In the genomic region with DNA sequence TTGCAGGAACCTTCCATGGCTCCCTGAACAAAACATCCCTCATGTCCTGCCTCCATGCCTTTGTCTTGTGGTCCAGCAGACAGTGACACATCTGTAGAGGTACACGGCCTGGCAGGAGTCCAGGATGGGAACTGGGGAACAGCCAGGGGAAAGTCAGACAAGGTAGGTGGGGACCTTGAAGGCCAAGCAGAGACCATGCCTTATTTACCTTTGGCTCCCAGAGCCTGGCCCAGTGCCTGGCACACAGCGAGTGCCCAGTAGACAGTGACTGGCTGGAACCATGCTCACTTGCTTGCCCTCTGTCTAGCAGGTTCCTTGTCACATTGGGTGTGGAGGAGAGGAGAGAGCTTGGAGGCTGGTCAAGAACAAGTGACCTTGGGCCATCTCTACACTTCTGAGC, we compare ENCODE assay signal across 31 cellular contexts.
DNase-seq lines count a peak whose midpoint lies in the region; ATAC-seq and TF ChIP-seq lines count a peak whose summit lies in the region.
"Had no signal": no experiment of that assay in that cellular context is flagged by ENCODE, and none has a peak within 500 bp of the region (broad histone marks: within the 10 kb centered on the region; RNA-seq: fewer than 3 reads in every experiment).

No MANE protein-coding gene starts in this region.

- no peak for TF ChIP-seq CTCF in left ventricle myocardium inferior (IDR thresholded peaks at IDR 0.05; ENCODE audit: borderline replicate concordance)
- no peak for TF ChIP-seq CTCF in mucosa of descending colon (IDR thresholded peaks at IDR 0.05)
- TF ChIP-seq CTCF in spleen (IDR thresholded peaks at IDR 0.05 in 8 of 11, conservative IDR thresholded peaks at IDR 0.05 in 3 of 11), result no peak

- H3K9me3 ChIP-seq in left ventricle myocardium inferior (replicated peaks), result no peaks in the 10 kb centered on the region
- H3K9me3 ChIP-seq in mucosa of descending colon, result no peaks in the 10 kb centered on the region
- H3K9me3 ChIP-seq in spleen, result no peaks in the 10 kb centered on the region
- H3K9me3 ChIP-seq: gastroesophageal sphincter, MG63, thyroid gland, vagina had no signal

- H3K27ac ChIP-seq in left ventricle myocardium inferior (replicated peaks) (peak overlapping the region; percentile 78), spleen (no peak overlapping the region)
- H3K27ac ChIP-seq: gastroesophageal sphincter, thyroid gland, vagina had no signal

- ATAC-seq in activated T-cell treated with anti-CD3 and anti-CD28 coated beads, Interleukin-2, amount 50 U/mL, for 4 hours, result no peak
- ATAC-seq in mucosa of descending colon, result peak; percentile 11
- ATAC-seq in HG03469 (IDR thresholded peaks at IDR 0.05; ENCODE audit: unreplicated experiment), result no peak
- ATAC-seq: activated CD8-positive, alpha-beta T cell treated with anti-CD3 and anti-CD28 coated beads for 36 hours; activated naive CD4-positive, alpha-beta T cell treated with anti-CD3 and anti-CD28 coated beads, Interleukin-2, amount 50 U/mL, for 72 hours; gastroesophageal sphincter; GM23338; naive thymus-derived CD8-positive, alpha-beta T cell; Panc1 had no signal

- CTCF ChIA-PET in activated CD4-positive, alpha-beta T cell treated with anti-CD3 and anti-CD28 coated beads, Interleukin-2, amount 10 ng/mL, durations not matched to agents 7 days and 5 days (lab: Charles Lee), result no interaction called here

- H3K27me3 ChIP-seq in left ventricle myocardium inferior (ENCODE audit: low read depth) (no peaks in the 10 kb centered on the region), spleen (replicated peaks in 1 of 7) (no peaks in the 10 kb centered on the region)
- H3K27me3 ChIP-seq: gastroesophageal sphincter, MG63, thyroid gland, vagina had no signal

- peak; percentile 23 for DNase-seq in activated T-cell treated with anti-CD3 and anti-CD28 coated beads, Interleukin-2, amount 50 U/mL, for 24 hours
- no peak for DNase-seq in activated T-cell treated with anti-CD3 and anti-CD28 coated beads, Interleukin-2, amount 50 U/mL, for 4 hours
- DNase-seq in left ventricle myocardium inferior, result no peak
- peak in 1 of 3 donors; percentile 29 for DNase-seq in mucosa of descending colon
- DNase-seq in spleen, result peak; percentile 41
- no peak for DNase-seq in activated CD4-positive, alpha-beta T cell treated with anti-CD3 and anti-CD28 coated beads, Interleukin-2, amount 10 ng/mL, durations not matched to agents 7 days and 5 days
- no peak for DNase-seq in NOMO-1 treated with dmso at 0.1 percent for 144 hours (lab: John Stamatoyannopoulos, UW; ENCODE audit: unreplicated experiment)
- DNase-seq: activated CD8-positive, alpha-beta T cell treated with anti-CD3 and anti-CD28 coated beads for 36 hours; AML-193; amygdala; CD4-positive, alpha-beta T cell; hypothalamus; MG63; midbrain; NCI-H1105 treated with DMSO at 0.1 percent for 48 hours; NCI-H187 treated with DMSO at 0.1 percent for 48 hours; NCI-H526; occipital lobe; stimulated activated CD4-positive, alpha-beta T cell treated with anti-CD3 and anti-CD28 coated beads, Interleukin-1b, Interleukin-23, amount 100 ng/mL, for 48 hours; thyroid gland had no signal

- no peak overlapping the region for H3K27ac Mint-ChIP-seq in activated T-cell treated with anti-CD3 and anti-CD28 coated beads, Interleukin-2, amount 50 U/mL, for 24 hours
- no peak overlapping the region for H3K27ac Mint-ChIP-seq in activated CD4-positive, alpha-beta T cell treated with anti-CD3 and anti-CD28 coated beads, Interleukin-2, amount 10 ng/mL, durations not matched to agents 7 days and 5 days
- H3K27ac Mint-ChIP-seq: activated CD8-positive, alpha-beta T cell treated with anti-CD3 and anti-CD28 coated beads for 36 hours; activated naive CD4-positive, alpha-beta T cell treated with anti-CD3 and anti-CD28 coated beads, Interleukin-2, amount 50 U/mL, for 72 hours; activated T-helper 2 cell treated with anti-CD3 and anti-CD28 coated beads, Interferon-gamma antibody, Interleukin-2, Interleukin-4, amounts not matched to agents 10 μg/mL and 5 μg/mL and 100 μg/mL, durations not matched to agents 14 hours and 24 hours and 36 hours; CD4-positive, alpha-beta T cell; GM23338; naive thymus-derived CD8-positive, alpha-beta T cell; stimulated activated naive CD8-positive, alpha-beta T cell treated with anti-CD3 and anti-CD28 coated beads, Interleukin-15, Interleukin-2, amounts not matched to agents 100 ng/mL and 50 ng/mL, for 24 hours; T-helper 2 cell treated with Interferon-gamma antibody and Interleukin-4, amounts not matched to agents 5 μg/mL and 100 μg/mL, for 36 hours had no signal

- peaks cover 9% of the 10 kb centered on the region for H3K27me3 Mint-ChIP-seq in activated T-cell treated with anti-CD3 and anti-CD28 coated beads, Interleukin-2, amount 50 U/mL, for 24 hours
- H3K27me3 Mint-ChIP-seq in activated T-cell treated with anti-CD3 and anti-CD28 coated beads, Interleukin-2, amount 50 U/mL, for 4 hours (ENCODE audit: low read depth), result no peaks in the 10 kb centered on the region
- peaks cover 19% of the 10 kb centered on the region for H3K27me3 Mint-ChIP-seq in activated CD4-positive, alpha-beta T cell treated with anti-CD3 and anti-CD28 coated beads, Interleukin-2, amount 10 ng/mL, durations not matched to agents 7 days and 5 days
- H3K27me3 Mint-ChIP-seq: CD4-positive, alpha-beta T cell; naive thymus-derived CD8-positive, alpha-beta T cell had no signal

- no peak overlapping the region for H3K4me3 ChIP-seq in left ventricle myocardium inferior
- H3K4me3 ChIP-seq in mucosa of descending colon, result no peak overlapping the region
- no peak overlapping the region for H3K4me3 ChIP-seq in spleen
- H3K4me3 ChIP-seq: gastroesophageal sphincter, GM23338, MG63, smooth muscle cell, thyroid gland, vagina had no signal

- no peaks in the 10 kb centered on the region for H3K36me3 ChIP-seq in left ventricle myocardium inferior
- no peaks in the 10 kb centered on the region for H3K36me3 ChIP-seq in mucosa of descending colon (ENCODE audit: low read depth)
- H3K36me3 ChIP-seq in spleen, result no peaks in the 10 kb centered on the region
- H3K36me3 ChIP-seq: gastroesophageal sphincter, MG63, thyroid gland, vagina had no signal

- H3K9me3 Mint-ChIP-seq in activated T-cell treated with anti-CD3 and anti-CD28 coated beads, Interleukin-2, amount 50 U/mL, for 24 hours, result no peaks in the 10 kb centered on the region
- no peaks in the 10 kb centered on the region for H3K9me3 Mint-ChIP-seq in activated T-cell treated with anti-CD3 and anti-CD28 coated beads, Interleukin-2, amount 50 U/mL, for 4 hours
- no peaks in the 10 kb centered on the region for H3K9me3 Mint-ChIP-seq in activated CD4-positive, alpha-beta T cell treated with anti-CD3 and anti-CD28 coated beads, Interleukin-2, amount 10 ng/mL, durations not matched to agents 7 days and 5 days
- H3K9me3 Mint-ChIP-seq: activated CD8-positive, alpha-beta T cell treated with anti-CD3 and anti-CD28 coated beads for 36 hours; activated naive CD4-positive, alpha-beta T cell treated with anti-CD3 and anti-CD28 coated beads, Interleukin-2, amount 50 U/mL, for 72 hours; activated T-helper 2 cell treated with anti-CD3 and anti-CD28 coated beads, Interferon-gamma antibody, Interleukin-2, Interleukin-4, amounts not matched to agents 10 μg/mL and 5 μg/mL and 100 μg/mL, durations not matched to agents 14 hours and 24 hours and 36 hours; CD4-positive, alpha-beta T cell; GM23338; naive thymus-derived CD8-positive, alpha-beta T cell; stimulated activated naive CD8-positive, alpha-beta T cell treated with anti-CD3 and anti-CD28 coated beads, Interleukin-15, Interleukin-2, amounts not matched to agents 100 ng/mL and 50 ng/mL, for 24 hours; T-helper 2 cell treated with Interferon-gamma antibody and Interleukin-4, amounts not matched to agents 5 μg/mL and 100 μg/mL, for 36 hours had no signal

- no peak for TF ChIP-seq POLR2A in spleen (IDR thresholded peaks at IDR 0.05)

- 89 to 97% (median 96%) methylated on average over 2 of the region's 2 CpGs for WGBS in spleen, 5 donors

- no peak overlapping the region for H3K4me3 Mint-ChIP-seq in activated T-cell treated with anti-CD3 and anti-CD28 coated beads, Interleukin-2, amount 50 U/mL, for 24 hours
- H3K4me3 Mint-ChIP-seq in activated T-cell treated with anti-CD3 and anti-CD28 coated beads, Interleukin-2, amount 50 U/mL, for 4 hours, result no peak overlapping the region
- H3K4me3 Mint-ChIP-seq in activated CD4-positive, alpha-beta T cell treated with anti-CD3 and anti-CD28 coated beads, Interleukin-2, amount 10 ng/mL, durations not matched to agents 7 days and 5 days, result no peak overlapping the region
- H3K4me3 Mint-ChIP-seq: activated CD8-positive, alpha-beta T cell treated with anti-CD3 and anti-CD28 coated beads for 36 hours; CD4-positive, alpha-beta T cell; GM23338; naive thymus-derived CD8-positive, alpha-beta T cell; stimulated activated naive CD8-positive, alpha-beta T cell treated with anti-CD3 and anti-CD28 coated beads, Interleukin-15, Interleukin-2, amounts not matched to agents 100 ng/mL and 50 ng/mL, for 24 hours; T-helper 2 cell treated with Interferon-gamma antibody and Interleukin-4, amounts not matched to agents 5 μg/mL and 100 μg/mL, for 36 hours had no signal

- peaks cover 100% of the 10 kb centered on the region for H3K4me1 ChIP-seq in left ventricle myocardium inferior
- H3K4me1 ChIP-seq in mucosa of descending colon (ENCODE audit: low read depth), result no peaks in the 10 kb centered on the region
- peaks cover 0 to 5% (median 0%) of the 10 kb centered on the region in 6 donors for H3K4me1 ChIP-seq in spleen

- peaks cover 5% of the 10 kb centered on the region for H3K4me1 Mint-ChIP-seq in activated T-cell treated with anti-CD3 and anti-CD28 coated beads, Interleukin-2, amount 50 U/mL, for 24 hours (ENCODE audit: low read depth)
- H3K4me1 Mint-ChIP-seq in activated T-cell treated with anti-CD3 and anti-CD28 coated beads, Interleukin-2, amount 50 U/mL, for 4 hours (ENCODE audit: low read depth), result peaks cover 1% of the 10 kb centered on the region
- no peaks in the 10 kb centered on the region for H3K4me1 Mint-ChIP-seq in activated CD4-positive, alpha-beta T cell treated with anti-CD3 and anti-CD28 coated beads, Interleukin-2, amount 10 ng/mL, durations not matched to agents 7 days and 5 days
- H3K4me1 Mint-ChIP-seq: naive thymus-derived CD8-positive, alpha-beta T cell had no signal

- POLR2A ChIA-PET in activated CD4-positive, alpha-beta T cell treated with anti-CD3 and anti-CD28 coated beads, Interleukin-2, amount 10 ng/mL, durations not matched to agents 7 days and 5 days (lab: Charles Lee), result no interaction called here

- H3K36me3 Mint-ChIP-seq in activated T-cell treated with anti-CD3 and anti-CD28 coated beads, Interleukin-2, amount 50 U/mL, for 24 hours (ENCODE audit: low read depth), result no peaks in the 10 kb centered on the region
- H3K36me3 Mint-ChIP-seq in activated T-cell treated with anti-CD3 and anti-CD28 coated beads, Interleukin-2, amount 50 U/mL, for 4 hours (ENCODE audit: insufficient read depth), result no peaks in the 10 kb centered on the region
- H3K36me3 Mint-ChIP-seq in activated CD4-positive, alpha-beta T cell treated with anti-CD3 and anti-CD28 coated beads, Interleukin-2, amount 10 ng/mL, durations not matched to agents 7 days and 5 days (ENCODE audit: low read depth), result no peaks in the 10 kb centered on the region
- H3K36me3 Mint-ChIP-seq: naive thymus-derived CD8-positive, alpha-beta T cell had no signal

- intact Hi-C loops in left ventricle myocardium inferior (cut with micrococcal nuclease) (no loop called here), mucosa of descending colon (cut with DNase I, micrococcal nuclease) (loop anchor here in 1 of 2 donors (10.0 kb wide), 1 partner anchor 156 kb away; the partner anchor contains the start of gene FNBP1L), spleen (cut with DNase I; ENCODE audit: low total_unique reads) (no loop called here)

Comparison
In these comparisons a context has a peak if more than half of its experiments do, and no peak if none do; other contexts are left out.
1. DNase-seq: peak in activated T-cell treated with anti-CD3 and anti-CD28 coated beads, Interleukin-2, amount 50 U/mL, for 24 hours (single experiment) and spleen (single experiment); none in activated T-cell treated with anti-CD3 and anti-CD28 coated beads, Interleukin-2, amount 50 U/mL, for 4 hours (single experiment), left ventricle myocardium inferior (single experiment), activated CD4-positive, alpha-beta T cell treated with anti-CD3 and anti-CD28 coated beads, Interleukin-2, amount 10 ng/mL, durations not matched to agents 7 days and 5 days (single experiment) and NOMO-1 treated with dmso at 0.1 percent for 144 hours (single experiment).